Comparison of ENCODE assay signal across 1 cellular context in genomic region chr3:12384451-12385233, GRCh38.
TF ChIP-seq lines count a peak whose summit lies in the region.

No MANE protein-coding gene starts in this region.

TF ChIP-seq in IMR-90, 13 proteins besides CTCF, POLR2A, EP300 and RAD21:
- no peak for TF ChIP-seq NFE2L2 (IDR thresholded peaks at IDR 0.05; ENCODE audit: low read depth, low read length)
- TF ChIP-seq, protein P1, sequence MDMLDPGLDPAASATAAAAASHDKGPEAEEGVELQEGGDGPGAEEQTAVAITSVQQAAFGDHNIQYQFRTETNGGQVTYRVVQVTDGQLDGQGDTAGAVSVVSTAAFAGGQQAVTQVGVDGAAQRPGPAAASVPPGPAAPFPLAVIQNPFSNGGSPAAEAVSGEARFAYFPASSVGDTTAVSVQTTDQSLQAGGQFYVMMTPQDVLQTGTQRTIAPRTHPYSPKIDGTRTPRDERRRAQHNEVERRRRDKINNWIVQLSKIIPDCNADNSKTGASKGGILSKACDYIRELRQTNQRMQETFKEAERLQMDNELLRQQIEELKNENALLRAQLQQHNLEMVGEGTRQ (IDR thresholded peaks at IDR 0.05; ENCODE audit: low read depth, low read length) = no peak
- no peak for TF ChIP-seq MAFK (IDR thresholded peaks at IDR 0.05; ENCODE audit: low read depth, low read length)
- no peak for TF ChIP-seq SMC3 (IDR thresholded peaks at IDR 0.05; ENCODE audit: low read depth, low read length)
- no peak for TF ChIP-seq RCOR1 (IDR thresholded peaks at IDR 0.05; ENCODE audit: insufficient replicate concordance, low read length)
- no peak for TF ChIP-seq BHLHE40 (IDR thresholded peaks at IDR 0.05; ENCODE audit: low read depth, low read length)
- no peak for TF ChIP-seq MXI1 (IDR thresholded peaks at IDR 0.05; ENCODE audit: borderline replicate concordance, low read depth, low read length)
- no peak for TF ChIP-seq CEBPB (IDR thresholded peaks at IDR 0.05; ENCODE audit: low read depth, low read length)
- no peak for TF ChIP-seq CHD1 (IDR thresholded peaks at IDR 0.05; ENCODE audit: low read depth, low read length)
- no peak for TF ChIP-seq ELK1 (IDR thresholded peaks at IDR 0.05; ENCODE audit: borderline replicate concordance, low read depth, low read length)
- TF ChIP-seq MAZ (IDR thresholded peaks at IDR 0.05; ENCODE audit: borderline replicate concordance, low read depth, low read length) = no peak
